In genomic region chr14:61320806-61321384, GRCh38 we compare ENCODE assay signal across 8 cellular contexts. TPM values are rescaled to one million over a fixed set of nuclear protein-coding genes. Genes with fewer than 3 reads are reported as not detected.
A peak's percentile ranks its signal among the peaks of the same experiment; 100 is the strongest.
DNase-seq lines count a peak whose midpoint lies in the region; ATAC-seq and TF ChIP-seq lines count a peak whose summit lies in the region.

No MANE protein-coding gene starts in this region.

- TF ChIP-seq POLR2A in right lobe of liver (IDR thresholded peaks at IDR 0.05): no peak

- no peak for DNase-seq in activated T-cell treated with anti-CD3 and anti-CD28 coated beads, Interleukin-2, amount 50 U/mL, for 24 hours
- no peak for DNase-seq in activated T-cell treated with anti-CD3 and anti-CD28 coated beads, Interleukin-2, amount 50 U/mL, for 48 hours
- DNase-seq in brain microvascular endothelial cell (no peak), right lobe of liver (peak in 1 of 3 donors; percentile 36), upper lobe of right lung (peak; percentile 68), inferior parietal cortex (ENCODE audit: extremely low spot score) (no peak)

- H3K4me1 Mint-ChIP-seq in activated T-cell treated with anti-CD3 and anti-CD28 coated beads, Interleukin-2, amount 50 U/mL, for 24 hours (ENCODE audit: low read depth): peaks cover 25% of the 10 kb centered on the region

- H3K9me3 ChIP-seq in right lobe of liver: no peaks in the 10 kb centered on the region
- H3K9me3 ChIP-seq in upper lobe of right lung: no peaks in the 10 kb centered on the region

- peak overlapping the region; percentile 58 for H3K27ac Mint-ChIP-seq in activated T-cell treated with anti-CD3 and anti-CD28 coated beads, Interleukin-2, amount 50 U/mL, for 24 hours

- H3K27ac ChIP-seq in brain microvascular endothelial cell: no peak overlapping the region
- H3K27ac ChIP-seq in right lobe of liver: peak overlapping the region in 2 of 3 donors; percentile 4 to 71
- peak overlapping the region; percentile 88 for H3K27ac ChIP-seq in upper lobe of right lung

- no peaks in the 10 kb centered on the region for H3K36me3 ChIP-seq in brain microvascular endothelial cell (replicated peaks)
- H3K36me3 ChIP-seq in right lobe of liver: no peaks in the 10 kb centered on the region
- H3K36me3 ChIP-seq in upper lobe of right lung: no peaks in the 10 kb centered on the region

- ATAC-seq in right lobe of liver: peak; percentile 19 to 59 (median 37)
- no peak for ATAC-seq in upper lobe of right lung
- no peak for ATAC-seq in HG02623 (IDR thresholded peaks at IDR 0.05; ENCODE audit: unreplicated experiment)
- no peak for ATAC-seq in HG02884 (IDR thresholded peaks at IDR 0.05; ENCODE audit: unreplicated experiment)

- H3K36me3 Mint-ChIP-seq in activated T-cell treated with anti-CD3 and anti-CD28 coated beads, Interleukin-2, amount 50 U/mL, for 24 hours (ENCODE audit: low read depth): peaks cover 34% of the 10 kb centered on the region

- TF ChIP-seq CTCF in brain microvascular endothelial cell (IDR thresholded peaks at IDR 0.05; ENCODE audit: low read depth, low read length, missing control alignments): no peak
- TF ChIP-seq CTCF in right lobe of liver (IDR thresholded peaks at IDR 0.05): no peak
- TF ChIP-seq CTCF in upper lobe of right lung (IDR thresholded peaks at IDR 0.05): no peak

- in situ Hi-C loops in brain microvascular endothelial cell (cut with HindIII; ENCODE audit: low pct_ligation_motif_present, low sequenced_read_pairs): no loop called here

- H3K4me3 ChIP-seq in brain microvascular endothelial cell (ENCODE audit: low read depth, low read length) (peak overlapping the region; percentile 56), right lobe of liver (peak overlapping the region; percentile 52 to 61 (median 59)), upper lobe of right lung (peak overlapping the region; percentile 73)

- H3K4me1 ChIP-seq in right lobe of liver (peaks cover 0 to 14% (median 0%) of the 10 kb centered on the region in 4 donors), upper lobe of right lung (no peaks in the 10 kb centered on the region)

- H3K9me3 Mint-ChIP-seq in activated T-cell treated with anti-CD3 and anti-CD28 coated beads, Interleukin-2, amount 50 U/mL, for 24 hours: no peaks in the 10 kb centered on the region

- H3K4me3 Mint-ChIP-seq in activated T-cell treated with anti-CD3 and anti-CD28 coated beads, Interleukin-2, amount 50 U/mL, for 24 hours: peak overlapping the region; percentile 93

- intact Hi-C loops in right lobe of liver (cut with DNase I): no loop called here
- intact Hi-C loops in upper lobe of right lung (cut with DNase I): no loop called here

- no peaks in the 10 kb centered on the region for H3K27me3 ChIP-seq in brain microvascular endothelial cell (replicated peaks)
- no peaks in the 10 kb centered on the region for H3K27me3 ChIP-seq in right lobe of liver
- H3K27me3 ChIP-seq in upper lobe of right lung: no peaks in the 10 kb centered on the region

- 55% methylated on average over 4 of the region's 29 CpGs for WGBS in right lobe of liver (ENCODE audit: insufficient coverage, low coverage, low lambda C conversion rate, missing lambda C conversion rate)

- H3K27me3 Mint-ChIP-seq in activated T-cell treated with anti-CD3 and anti-CD28 coated beads, Interleukin-2, amount 50 U/mL, for 24 hours: no peaks in the 10 kb centered on the region

RNA-seq across cellular contexts. Expression of gene PRKCH, which starts 0.5 kb away (rescaled TPM):
- total RNA-seq in right lobe of liver (10 to 100 TPM in 2 of 6 experiments, 1 to 10 TPM in 4; 5.0 to 12.1 (median 8.8) TPM), upper lobe of right lung (74.4 TPM)

RNA-seq across cellular contexts. Expression of gene TMEM30B, which starts 39.8 kb away (rescaled TPM):
- total RNA-seq in right lobe of liver (1 to 10 TPM; 4.5 to 10.0 (median 6.7) TPM), upper lobe of right lung (22.5 TPM)

Comparison
In these comparisons a context has a peak if more than half of its experiments do, and no peak if none do; other contexts are left out.
1. ATAC-seq: peak in right lobe of liver (4 of 4); none in upper lobe of right lung (single experiment), HG02623 (single experiment) and HG02884 (single experiment).
2. Peak in every context shown above with its lines, with median percentiles within 50 percentile points of each other: H3K4me3 ChIP-seq.